13 cellular contexts compared by ENCODE assay signal in the genomic region with DNA sequence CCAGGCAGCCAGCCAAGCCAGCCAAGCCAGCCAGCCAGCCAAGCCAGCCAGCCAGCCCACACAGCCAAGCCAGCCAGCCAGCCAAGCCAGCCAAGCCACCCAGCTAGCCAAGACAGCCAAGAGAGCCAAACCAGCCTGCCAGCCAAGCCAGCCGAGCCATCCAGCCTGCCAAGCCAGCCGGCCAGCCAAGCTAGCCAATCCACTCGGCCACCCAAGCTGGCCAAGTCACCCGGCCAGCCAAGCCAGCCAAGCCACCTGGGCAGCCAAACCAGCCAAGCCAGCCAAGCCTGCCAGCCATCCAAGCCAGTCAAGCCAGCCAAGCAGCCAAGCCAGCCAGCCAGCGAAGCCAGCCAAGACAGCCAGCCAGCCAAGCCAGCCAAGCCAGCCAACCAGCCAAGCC. TPM values are rescaled to one million over a fixed set of nuclear protein-coding genes. Genes with fewer than 3 reads are reported as not detected.
"Had no signal": no experiment of that assay in that cellular context is flagged by ENCODE, and none has a peak within 500 bp of the region (broad histone marks: within the 10 kb centered on the region; RNA-seq: fewer than 3 reads in every experiment).

No MANE protein-coding gene starts in this region.

RNA-seq across cellular contexts. Expression of a gene that starts 32.0 kb away (rescaled TPM):
- total RNA-seq: activated B cell treated with CpG ODN at 0.5 μM for 24 hours; activated CD4-positive, alpha-beta memory T cell treated with anti-CD3 and anti-CD28 coated beads for 36 hours; activated CD4-positive, alpha-beta memory T cell treated with anti-CD3 and anti-CD28 coated beads, Interleukin-2, amount 10 ng/mL, durations not matched to agents 7 days and 5 days; activated CD4-positive, alpha-beta T cell treated with anti-CD3 and anti-CD28 coated beads for 36 hours; activated CD4-positive, alpha-beta T cell treated with anti-CD3 and anti-CD28 coated beads, Interleukin-2, amount 10 ng/mL, durations not matched to agents 24 days and 14 days; activated CD4-positive, alpha-beta T cell treated with anti-CD3 and anti-CD28 coated beads, Interleukin-2, amount 10 ng/mL, durations not matched to agents 7 days and 5 days; activated CD8-positive, alpha-beta memory T cell treated with anti-CD3 and anti-CD28 coated beads for 36 hours; activated CD8-positive, alpha-beta memory T cell treated with anti-CD3 and anti-CD28 coated beads, Interleukin-2, amount 10 ng/mL, durations not matched to agents 7 days and 5 days; activated CD8-positive, alpha-beta T cell treated with anti-CD3 and anti-CD28 coated beads for 36 hours; activated CD8-positive, alpha-beta T cell treated with anti-CD3 and anti-CD28 coated beads, Interleukin-2, amount 10 ng/mL, durations not matched to agents 7 days and 5 days; T-helper 1 cell treated with Interleukin-12 subunit alpha and Interleukin-12 subunit beta and Interleukin-4 antibody, amounts not matched to agents 30 ng/mL and 1 ng/mL, for 36 hours; T-helper 2 cell treated with Interferon-gamma antibody and Interleukin-4, amounts not matched to agents 100 ng/mL and 5 ng/mL, for 36 hours; WTC11 had no signal
